23 cellular contexts compared by ENCODE assay signal in the genomic region with DNA sequence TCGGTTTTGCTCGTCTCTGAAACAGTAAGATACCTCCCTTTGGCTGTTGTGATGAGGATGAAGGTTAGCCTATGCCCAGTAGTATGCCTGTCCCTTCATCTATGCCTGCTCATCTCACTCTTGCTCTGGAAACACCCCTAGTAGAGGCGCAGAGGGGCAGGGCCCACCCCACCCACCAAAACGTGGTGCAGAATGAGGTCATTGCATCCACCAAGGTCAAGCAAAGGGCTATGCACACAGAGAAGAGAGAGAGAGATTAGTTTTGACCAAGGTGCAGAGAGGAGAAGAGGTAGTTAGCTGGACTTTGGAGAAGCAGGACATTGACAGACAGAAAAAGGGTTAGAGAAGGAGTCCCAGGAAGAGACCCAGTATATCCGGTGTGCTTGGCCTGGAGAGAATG.
DNase-seq lines count a peak whose midpoint lies in the region; ATAC-seq, FAIRE-seq and TF ChIP-seq lines count a peak whose summit lies in the region.
"Had no signal": no experiment of that assay in that cellular context is flagged by ENCODE, and none has a peak within 500 bp of the region (broad histone marks: within the 10 kb centered on the region; RNA-seq: fewer than 3 reads in every experiment).

No MANE protein-coding gene starts in this region.

- DNase-seq in stimulated activated naive B cell treated with anti-CD40 and anti-IgM and Interleukin-4, amounts not matched to agents 10 μg/mL and 1 μg/mL and 100 μg/mL, for 72 hours: no peak
- no peak for DNase-seq in GM12891 (ENCODE audit: insufficient read length, low spot score)
- no peak for DNase-seq in AG08395 (ENCODE audit: low spot score)
- DNase-seq: DMS53; GDM1; MM.1S; NCI-H1092; NCI-H1436; NCI-H187 treated with DMSO at 0.1 percent for 48 hours; NCI-H226; NCI-H510A treated with DMSO at 0.1 percent for 48 hours; NCI-H748 treated with DMSO at 0.1 percent for 48 hours; NK-92 treated with Interleukin-12 subunit alpha and Interleukin-12 subunit beta, amount 100 ng/mL, for 24 hours had no signal

- H3K27ac Mint-ChIP-seq in brain (peak overlapping the region; percentile 19 to 100 (median 96)), nephron (peak overlapping the region in 2 of 3 experiments; percentile 6 to 59)
- H3K27ac Mint-ChIP-seq in stimulated activated naive B cell treated with anti-CD40 and anti-IgM and Interleukin-4, amounts not matched to agents 10 μg/mL and 1 μg/mL and 100 μg/mL, for 72 hours: peak overlapping the region; percentile 26
- H3K27ac Mint-ChIP-seq in activated T-helper 17 cell treated with anti-CD3 and anti-CD28 coated beads, Interleukin-2, amount 50 U/mL, for 72 hours: no peak overlapping the region
- H3K27ac Mint-ChIP-seq: B cell, CD14-positive monocyte had no signal

- peaks cover 55% of the 10 kb centered on the region for H3K4me1 Mint-ChIP-seq in brain
- peaks cover 41% of the 10 kb centered on the region for H3K4me1 Mint-ChIP-seq in nephron
- H3K4me1 Mint-ChIP-seq in stimulated activated naive B cell treated with anti-CD40 and anti-IgM and Interleukin-4, amounts not matched to agents 10 μg/mL and 1 μg/mL and 100 μg/mL, for 72 hours: no peaks in the 10 kb centered on the region
- no peaks in the 10 kb centered on the region for H3K4me1 Mint-ChIP-seq in activated T-helper 17 cell treated with anti-CD3 and anti-CD28 coated beads, Interleukin-2, amount 50 U/mL, for 72 hours
- H3K4me1 Mint-ChIP-seq: B cell had no signal

- FAIRE-seq in GM12891 (lab: Jason Lieb, UNC): no peak
- FAIRE-seq: A204.1, K562 had no signal

- no peaks in the 10 kb centered on the region for H3K27me3 Mint-ChIP-seq in brain
- peaks cover 8% of the 10 kb centered on the region for H3K27me3 Mint-ChIP-seq in nephron (ENCODE audit: low read depth)
- H3K27me3 Mint-ChIP-seq in stimulated activated naive B cell treated with anti-CD40 and anti-IgM and Interleukin-4, amounts not matched to agents 10 μg/mL and 1 μg/mL and 100 μg/mL, for 72 hours: no peaks in the 10 kb centered on the region
- H3K27me3 Mint-ChIP-seq in activated T-helper 17 cell treated with anti-CD3 and anti-CD28 coated beads, Interleukin-2, amount 50 U/mL, for 72 hours: peaks cover 14% of the 10 kb centered on the region

- TF ChIP-seq CTCF in HEK293 (tag by site-specific recombination; IDR thresholded peaks at IDR 0.05) (no peak), brain (conservative IDR thresholded peaks at IDR 0.05) (no peak), nephron (IDR thresholded peaks at IDR 0.05; ENCODE audit: unreplicated experiment in 3 of 3) (no peak)

- peaks cover 6% of the 10 kb centered on the region for H3K4me1 ChIP-seq in HEK293 (ENCODE audit: control insufficient read depth, insufficient read depth, low read length)

- H3K36me3 ChIP-seq in HEK293 (ENCODE audit: control insufficient read depth in 2 of 2, insufficient read depth in 1 of 2, low read length in 2 of 2): no peaks in the 10 kb centered on the region

- ATAC-seq in stimulated activated naive B cell treated with anti-CD40 and anti-IgM and Interleukin-4, amounts not matched to agents 10 μg/mL and 1 μg/mL and 100 μg/mL, for 72 hours (replicated peaks): no peak
- no peak for ATAC-seq in activated T-helper 17 cell treated with anti-CD3 and anti-CD28 coated beads, Interleukin-2, amount 50 U/mL, for 72 hours (replicated peaks)
- ATAC-seq: K562, SK-N-SH treated with all-trans-retinoic acid at 6 μM for 48 hours had no signal

- POLR2A ChIA-PET in HEK293 (lab: Yijun Ruan, JAX): no interaction called here

- H3K36me3 Mint-ChIP-seq in brain (peaks cover 32% of the 10 kb centered on the region), nephron (ENCODE audit: low read depth) (peaks cover 14% of the 10 kb centered on the region)
- peaks cover 0 to 11% of the 10 kb centered on the region in 2 donors for H3K36me3 Mint-ChIP-seq in stimulated activated naive B cell treated with anti-CD40 and anti-IgM and Interleukin-4, amounts not matched to agents 10 μg/mL and 1 μg/mL and 100 μg/mL, for 72 hours
- H3K36me3 Mint-ChIP-seq in activated T-helper 17 cell treated with anti-CD3 and anti-CD28 coated beads, Interleukin-2, amount 50 U/mL, for 72 hours (ENCODE audit: low read depth): no peaks in the 10 kb centered on the region
- H3K36me3 Mint-ChIP-seq: CD14-positive monocyte had no signal

- no peak for TF ChIP-seq POLR2A in GM12891 (IDR thresholded peaks at IDR 0.05; ENCODE audit: low read depth, low read length)

- no peak overlapping the region for H3K4me3 Mint-ChIP-seq in brain
- peak overlapping the region in 1 of 3 experiments; percentile 0 for H3K4me3 Mint-ChIP-seq in nephron
- no peak overlapping the region for H3K4me3 Mint-ChIP-seq in stimulated activated naive B cell treated with anti-CD40 and anti-IgM and Interleukin-4, amounts not matched to agents 10 μg/mL and 1 μg/mL and 100 μg/mL, for 72 hours
- no peak overlapping the region for H3K4me3 Mint-ChIP-seq in activated T-helper 17 cell treated with anti-CD3 and anti-CD28 coated beads, Interleukin-2, amount 50 U/mL, for 72 hours
- H3K4me3 Mint-ChIP-seq: B cell, CD14-positive monocyte had no signal

- no peaks in the 10 kb centered on the region for H3K9me3 ChIP-seq in HEK293 (ENCODE audit: control insufficient read depth, insufficient read depth, low read depth, low read length)

- H3K4me3 ChIP-seq in HEK293 (ENCODE audit: low read depth, low read length): no peak overlapping the region
- H3K4me3 ChIP-seq: K562 had no signal

- CTCF ChIA-PET in HEK293 (lab: Yijun Ruan, JAX): interaction anchor here (0.6 to 1.0 kb wide), 2 partner anchors 24 to 345 kb away, joined by 5 read pairs; no protein-coding TSS in a partner anchor

- H3K9me3 Mint-ChIP-seq in brain (no peaks in the 10 kb centered on the region), nephron (no peaks in the 10 kb centered on the region)
- H3K9me3 Mint-ChIP-seq in stimulated activated naive B cell treated with anti-CD40 and anti-IgM and Interleukin-4, amounts not matched to agents 10 μg/mL and 1 μg/mL and 100 μg/mL, for 72 hours: no peaks in the 10 kb centered on the region
- H3K9me3 Mint-ChIP-seq in activated T-helper 17 cell treated with anti-CD3 and anti-CD28 coated beads, Interleukin-2, amount 50 U/mL, for 72 hours: no peaks in the 10 kb centered on the region

- no peak overlapping the region for H3K27ac ChIP-seq in HEK293 (ENCODE audit: extremely low read depth, low read depth, low read length)
- H3K27ac ChIP-seq: RWPE1 had no signal

TF ChIP-seq in HEK293, 187 proteins besides CTCF, POLR2A, EP300 and RAD21 (continues in another document):
- TF ChIP-seq, protein P1, sequence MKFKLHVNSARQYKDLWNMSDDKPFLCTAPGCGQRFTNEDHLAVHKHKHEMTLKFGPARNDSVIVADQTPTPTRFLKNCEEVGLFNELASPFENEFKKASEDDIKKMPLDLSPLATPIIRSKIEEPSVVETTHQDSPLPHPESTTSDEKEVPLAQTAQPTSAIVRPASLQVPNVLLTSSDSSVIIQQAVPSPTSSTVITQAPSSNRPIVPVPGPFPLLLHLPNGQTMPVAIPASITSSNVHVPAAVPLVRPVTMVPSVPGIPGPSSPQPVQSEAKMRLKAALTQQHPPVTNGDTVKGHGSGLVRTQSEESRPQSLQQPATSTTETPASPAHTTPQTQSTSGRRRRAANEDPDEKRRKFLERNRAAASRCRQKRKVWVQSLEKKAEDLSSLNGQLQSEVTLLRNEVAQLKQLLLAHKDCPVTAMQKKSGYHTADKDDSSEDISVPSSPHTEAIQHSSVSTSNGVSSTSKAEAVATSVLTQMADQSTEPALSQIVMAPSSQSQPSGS (tag by site-specific recombination; IDR thresholded peaks at IDR 0.05; ENCODE audit: low read depth): peak; percentile 51
- TF ChIP-seq, protein P2, sequence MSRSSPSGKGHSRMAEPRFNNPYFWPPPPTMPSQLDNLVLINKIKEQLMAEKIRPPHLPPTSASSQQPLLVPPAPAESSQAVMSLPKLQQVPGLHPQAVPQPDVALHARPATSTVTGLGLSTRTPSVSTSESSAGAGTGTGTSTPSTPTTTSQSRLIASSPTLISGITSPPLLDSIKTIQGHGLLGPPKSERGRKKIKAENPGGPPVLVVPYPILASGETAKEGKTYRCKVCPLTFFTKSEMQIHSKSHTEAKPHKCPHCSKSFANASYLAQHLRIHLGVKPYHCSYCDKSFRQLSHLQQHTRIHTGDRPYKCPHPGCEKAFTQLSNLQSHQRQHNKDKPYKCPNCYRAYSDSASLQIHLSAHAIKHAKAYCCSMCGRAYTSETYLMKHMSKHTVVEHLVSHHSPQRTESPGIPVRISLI (tag by site-specific recombination; IDR thresholded peaks at IDR 0.05): no peak

TF ChIP-seq in GM12891, 5 proteins besides CTCF, POLR2A, EP300 and RAD21:
- no peak for TF ChIP-seq TAF1 (IDR thresholded peaks at IDR 0.05; ENCODE audit: low read depth, low read length)
TF ChIP-seq in GM12891: peak in this region for 0.
